In the genomic region with DNA sequence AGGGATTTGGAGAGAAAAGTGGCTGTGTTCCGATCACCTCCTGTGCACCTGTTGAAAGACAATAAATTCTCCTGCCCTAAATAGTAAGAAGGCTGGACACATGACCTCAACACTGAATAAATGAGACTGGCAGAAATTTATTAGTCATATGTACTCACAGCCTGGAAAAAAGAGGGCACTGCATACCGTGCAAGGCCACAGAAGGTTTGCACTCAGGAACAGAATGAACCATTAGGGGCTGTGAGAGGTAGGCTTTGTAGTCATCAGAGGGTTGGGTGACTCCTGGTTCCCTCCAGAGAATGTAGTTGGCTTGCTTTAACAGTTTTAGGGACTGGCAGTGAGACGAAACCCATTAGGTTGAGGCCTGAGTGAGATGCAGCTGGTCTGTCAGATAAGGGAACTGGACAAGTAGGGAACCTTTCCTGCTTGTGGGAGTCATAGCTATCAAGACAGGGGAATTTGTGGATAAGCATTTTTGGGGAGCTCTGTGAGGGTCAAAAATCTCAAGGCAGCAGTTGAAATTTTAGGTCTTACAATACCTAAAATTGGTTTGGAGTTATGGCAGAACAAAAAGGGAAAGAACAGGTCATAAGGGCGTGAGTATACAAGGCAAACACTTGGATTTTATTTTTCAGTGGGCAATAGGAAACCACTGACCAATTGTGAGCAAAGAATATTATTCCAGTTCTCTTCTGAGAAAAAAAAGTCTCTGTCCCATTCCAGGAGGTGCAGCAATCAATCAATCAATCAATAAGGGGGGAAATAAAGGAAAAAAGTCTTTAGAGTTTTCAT, we compare ENCODE assay signal across 15 cellular contexts.
DNase-seq lines count a peak whose midpoint lies in the region; ATAC-seq and TF ChIP-seq lines count a peak whose summit lies in the region.
"Had no signal": no experiment of that assay in that cellular context is flagged by ENCODE, and none has a peak within 500 bp of the region (broad histone marks: within the 10 kb centered on the region; RNA-seq: fewer than 3 reads in every experiment).

No MANE protein-coding gene starts in this region.

- peak overlapping the region; percentile 54; the same call in 1 of the 2 replicates for H3K4me2 ChIP-seq in HCT116 (ENCODE audit: low read length)

- H3K79me2 ChIP-seq in HCT116 (ENCODE audit: insufficient read depth, low read length): no peaks in the 10 kb centered on the region

- TF ChIP-seq CTCF in HCT116 (IDR thresholded peaks at IDR 0.05 in 2 of 3, conservative IDR thresholded peaks at IDR 0.05 in 1 of 3; ENCODE audit: borderline replicate concordance in 1 of 3, insufficient read depth in 1 of 3, low read depth in 2 of 3, low read length in 2 of 3): no peak
- TF ChIP-seq CTCF in retinal pigment epithelial cell (conservative IDR thresholded peaks at IDR 0.05; ENCODE audit: low read depth, low read length): no peak

- intact Hi-C loops in HCT116 (cut with micrococcal nuclease): no loop called here

- H3K27me3 ChIP-seq in HCT116 (ENCODE audit: insufficient read depth, low read length): no peaks in the 10 kb centered on the region

- no peaks in the 10 kb centered on the region for H3K9me2 ChIP-seq in HCT116 (ENCODE audit: insufficient read depth)

- DNase-seq in HCT116 (ENCODE audit: low read depth, low spot score): no peak
- DNase-seq in RKO (ENCODE audit: low spot score): peak; percentile 68
- DNase-seq in dermis blood vessel endothelial cell: peak; percentile 53
- peak; percentile 42 for DNase-seq in retinal pigment epithelial cell (ENCODE audit: low read depth)
- no peak for DNase-seq in NK-92 (lab: John Stamatoyannopoulos, UW; ENCODE audit: unreplicated experiment)
- no peak for DNase-seq in MV-4-11 (lab: John Stamatoyannopoulos, UW)
- DNase-seq: activated CD4-positive, CD25-positive, alpha-beta regulatory T cell; anterior cingulate cortex; CD4-positive, alpha-beta memory T cell; KBM-7; left ventricle myocardium superior; NCI-H1694; NCI-H748 treated with DMSO at 0.1 percent for 48 hours had no signal

- H4K20me1 ChIP-seq in HCT116 (ENCODE audit: insufficient read depth): no peaks in the 10 kb centered on the region

- H3K9ac ChIP-seq in HCT116 (ENCODE audit: low read length): no peak overlapping the region

- ATAC-seq in HCT116: peak; percentile 32; the same call in 1 of the 2 replicates
- ATAC-seq in HG03521 (IDR thresholded peaks at IDR 0.05; ENCODE audit: unreplicated experiment): no peak
- ATAC-seq: left ventricle myocardium superior had no signal

- CTCF ChIA-PET in HCT116 (lab: Charles Lee): no interaction called here

- H2AFZ ChIP-seq in HCT116 (ENCODE audit: low read depth, low read length, poor library complexity, severe bottlenecking): peak overlapping the region; percentile 43

- no peak for TF ChIP-seq RAD21 in HCT116 (IDR thresholded peaks at IDR 0.05; ENCODE audit: low read depth)

- no peak overlapping the region for H3K27ac ChIP-seq in HCT116 (ENCODE audit: low read depth, low read length)
- H3K27ac ChIP-seq: suprapubic skin had no signal

- H3K4me3 ChIP-seq in HCT116 (replicated peaks in 1 of 2; ENCODE audit: low read depth in 1 of 2, low read length in 2 of 2): no peak overlapping the region
- H3K4me3 ChIP-seq in retinal pigment epithelial cell (ENCODE audit: low read length): no peak overlapping the region
- H3K4me3 ChIP-seq: suprapubic skin had no signal

- H3K4me1 ChIP-seq in HCT116 (ENCODE audit: control insufficient read depth in 1 of 2, insufficient read depth in 2 of 2, low read length in 2 of 2): peaks cover 5 to 26% of the 10 kb centered on the region in 2 experiments; a peak in 3 of 4 replicates
- H3K4me1 ChIP-seq: suprapubic skin had no signal

- BruUV-seq in HCT116 (replicated peaks; lab: Mats Ljungman, UMichigan): no TSS peak

- TF ChIP-seq POLR2A in HCT116 (IDR thresholded peaks at IDR 0.05; ENCODE audit: borderline replicate concordance, extremely low read depth, insufficient read depth, insufficient read length): no peak

- RAD21 ChIA-PET in HCT116 (lab: Charles Lee; ENCODE audit: low non-redundant PET in 1 of 2, low total read pairs in 2 of 2, uncharacterized antibody in 2 of 2, unreplicated experiment in 2 of 2): no interaction called here

- no peaks in the 10 kb centered on the region for H3K9me3 ChIP-seq in HCT116 (ENCODE audit: control insufficient read depth in 1 of 2, insufficient read depth in 1 of 2, low read depth in 1 of 2, low read length in 2 of 2)
- H3K9me3 ChIP-seq: suprapubic skin had no signal

- POLR2A ChIA-PET in HCT116 (lab: Charles Lee): interaction anchor here (0.7 to 1.4 kb wide), 5 partner anchors 8 to 173 kb away, joined by 3 to 7 read pairs (median 3); a partner anchor contains a TSS

- no peaks in the 10 kb centered on the region for H3K36me3 ChIP-seq in HCT116 (ENCODE audit: control insufficient read depth in 1 of 2, insufficient read depth in 2 of 2, low read length in 2 of 2)
- H3K36me3 ChIP-seq: suprapubic skin had no signal

TF ChIP-seq in HCT116, 20 proteins besides CTCF, POLR2A, EP300 and RAD21:
- TF ChIP-seq SRF (IDR thresholded peaks at IDR 0.05; ENCODE audit: low read depth): no peak

Comparison
In these comparisons a context has a peak if more than half of its experiments do, and no peak if none do; other contexts are left out.
1. DNase-seq: peak in RKO (single experiment), dermis blood vessel endothelial cell (single experiment) and retinal pigment epithelial cell (single experiment); none in HCT116 (single experiment), NK-92 (single experiment) and MV-4-11 (single experiment).